In the genomic region with DNA sequence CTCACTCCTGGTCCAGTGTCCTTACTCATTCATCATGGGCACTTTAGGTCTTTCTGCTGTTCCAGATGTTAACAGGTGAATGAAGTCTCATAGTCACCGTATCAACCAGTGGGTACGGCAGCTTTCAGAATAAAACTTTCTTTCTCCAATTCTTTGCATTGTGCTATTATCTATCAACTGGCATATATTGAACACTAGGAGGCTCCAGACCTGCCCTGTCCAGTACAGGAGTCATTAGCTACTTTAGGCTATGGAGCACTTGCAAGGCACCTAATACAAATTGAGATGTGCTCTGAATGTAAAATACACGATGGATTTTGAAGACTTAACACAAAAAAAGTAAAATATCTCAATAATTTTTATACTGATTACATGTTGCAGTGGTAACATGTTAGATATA, we compare ENCODE assay signal across 17 cellular contexts. TPM values are rescaled to one million over a fixed set of nuclear protein-coding genes. Genes with fewer than 3 reads are reported as not detected.
DNase-seq lines count a peak whose midpoint lies in the region; ATAC-seq and TF ChIP-seq lines count a peak whose summit lies in the region.
"Had no signal": no experiment of that assay in that cellular context is flagged by ENCODE, and none has a peak within 500 bp of the region (broad histone marks: within the 10 kb centered on the region; RNA-seq: fewer than 3 reads in every experiment).

No MANE protein-coding gene starts in this region.

- no peak overlapping the region for H3K4me3 Mint-ChIP-seq in stimulated activated naive B cell treated with anti-CD40 and anti-IgM and Interleukin-4, amounts not matched to agents 10 μg/mL and 1 μg/mL and 100 μg/mL, for 72 hours
- H3K4me3 Mint-ChIP-seq: stimulated activated naive CD8-positive, alpha-beta T cell treated with anti-CD3 and anti-CD28 coated beads, Interleukin-15, Interleukin-2, amounts not matched to agents 100 ng/mL and 50 ng/mL, for 24 hours had no signal

- peaks cover 3 to 11% of the 10 kb centered on the region in 2 donors for H3K9me3 Mint-ChIP-seq in stimulated activated naive B cell treated with anti-CD40 and anti-IgM and Interleukin-4, amounts not matched to agents 10 μg/mL and 1 μg/mL and 100 μg/mL, for 72 hours

- intact Hi-C loops in Right ventricle myocardium superior (cut with DNase I), result no loop called here

- H3K27me3 Mint-ChIP-seq in stimulated activated naive B cell treated with anti-CD40 and anti-IgM and Interleukin-4, amounts not matched to agents 10 μg/mL and 1 μg/mL and 100 μg/mL, for 72 hours, result no peaks in the 10 kb centered on the region
- H3K27me3 Mint-ChIP-seq: stimulated activated naive CD8-positive, alpha-beta T cell treated with anti-CD3 and anti-CD28 coated beads, Interleukin-15, Interleukin-2, amounts not matched to agents 100 ng/mL and 50 ng/mL, for 24 hours had no signal

- ATAC-seq in stimulated activated naive B cell treated with anti-CD40 and anti-IgM and Interleukin-4, amounts not matched to agents 10 μg/mL and 1 μg/mL and 100 μg/mL, for 72 hours (replicated peaks), result no peak
- ATAC-seq in Right ventricle myocardium superior (ENCODE audit: poor library complexity), result no peak

- peak overlapping the region; percentile 75 for H3K27ac Mint-ChIP-seq in stimulated activated naive B cell treated with anti-CD40 and anti-IgM and Interleukin-4, amounts not matched to agents 10 μg/mL and 1 μg/mL and 100 μg/mL, for 72 hours
- H3K27ac Mint-ChIP-seq: stimulated activated naive CD8-positive, alpha-beta T cell treated with anti-CD3 and anti-CD28 coated beads, Interleukin-15, Interleukin-2, amounts not matched to agents 100 ng/mL and 50 ng/mL, for 24 hours had no signal

- TF ChIP-seq CTCF in cardiac fibroblast (IDR thresholded peaks at IDR 0.05; ENCODE audit: low read depth, low read length), result peak; percentile 16

- peaks cover 55 to 60% of the 10 kb centered on the region in 2 donors for H3K36me3 Mint-ChIP-seq in stimulated activated naive B cell treated with anti-CD40 and anti-IgM and Interleukin-4, amounts not matched to agents 10 μg/mL and 1 μg/mL and 100 μg/mL, for 72 hours

- DNase-seq in NCI-H510A treated with DMSO at 0.1 percent for 48 hours (lab: John Stamatoyannopoulos, UW) (peak; percentile 2), NCI-H510A (lab: John Stamatoyannopoulos, UW) (no peak), NCI-H82 (lab: John Stamatoyannopoulos, UW) (peak; percentile 50), cardiac fibroblast (ENCODE audit: low read depth in 2 of 2) (no peak), kidney tubule cell (ENCODE audit: low spot score) (no peak), Right ventricle myocardium superior (no peak), DMS 273 (lab: John Stamatoyannopoulos, UW; ENCODE audit: unreplicated experiment) (no peak)
- no peak for DNase-seq in stimulated activated naive B cell treated with anti-CD40 and anti-IgM and Interleukin-4, amounts not matched to agents 10 μg/mL and 1 μg/mL and 100 μg/mL, for 72 hours
- DNase-seq: 8988T; activated CD4-positive, alpha-beta T cell treated with anti-CD3 and anti-CD28 coated beads, Interleukin-2, amount 50 U/mL, for 4 hours; NCI-H1930; NCI-H69; SIG-M5; T1000 had no signal

- H3K4me3 ChIP-seq in cardiac fibroblast (replicated peaks in 1 of 2; ENCODE audit: low read depth in 2 of 2, low read length in 2 of 2), result no peak overlapping the region
- H3K4me3 ChIP-seq: lung, skin epidermis had no signal

- H3K4me1 Mint-ChIP-seq in stimulated activated naive B cell treated with anti-CD40 and anti-IgM and Interleukin-4, amounts not matched to agents 10 μg/mL and 1 μg/mL and 100 μg/mL, for 72 hours, result peaks cover 13 to 29% of the 10 kb centered on the region in 2 donors

RNA-seq across cellular contexts. Expression of gene NEB, which starts 43.2 kb away (rescaled TPM):
- total RNA-seq in Right ventricle myocardium superior, result 1.5 TPM

RNA-seq across cellular contexts. Expression of gene ARL5A, which starts 50.7 kb away (rescaled TPM):
- total RNA-seq in Right ventricle myocardium superior, result 57.5 TPM

Comparison
In these comparisons a context has a peak if more than half of its experiments do, and no peak if none do; other contexts are left out.
1. DNase-seq: peak in NCI-H510A treated with DMSO at 0.1 percent for 48 hours (single experiment) and NCI-H82 (single experiment); none in NCI-H510A (single experiment), cardiac fibroblast (0 of 2), stimulated activated naive B cell treated with anti-CD40 and anti-IgM and Interleukin-4, amounts not matched to agents 10 μg/mL and 1 μg/mL and 100 μg/mL, for 72 hours (single experiment), kidney tubule cell (single experiment), Right ventricle myocardium superior (single experiment) and DMS 273 (single experiment).